22 cellular contexts compared by ENCODE assay signal in the genomic region with DNA sequence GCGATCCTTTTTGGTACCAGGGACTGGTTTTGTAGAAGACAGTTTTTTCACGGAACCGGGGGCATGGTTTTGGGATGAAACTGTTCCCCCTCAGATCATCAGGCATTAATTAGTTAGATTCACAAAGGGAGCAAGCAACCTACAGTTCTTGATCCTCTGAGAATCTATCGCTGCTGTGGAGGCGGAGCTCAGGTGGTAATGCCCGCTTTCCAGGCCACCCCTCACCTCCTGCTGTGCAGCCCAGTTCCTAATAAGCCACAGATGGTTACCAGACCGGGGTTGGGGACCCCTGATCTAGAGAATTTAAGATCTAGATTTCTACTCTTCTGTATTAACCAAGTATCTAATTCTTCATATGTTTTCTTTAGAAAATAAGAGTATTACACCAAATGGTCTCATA. TPM values are rescaled to one million over a fixed set of nuclear protein-coding genes. Genes with fewer than 3 reads are reported as not detected.
DNase-seq lines count a peak whose midpoint lies in the region; ATAC-seq and TF ChIP-seq lines count a peak whose summit lies in the region.
"Had no signal": no experiment of that assay in that cellular context is flagged by ENCODE, and none has a peak within 500 bp of the region (broad histone marks: within the 10 kb centered on the region; RNA-seq: fewer than 3 reads in every experiment).

No MANE protein-coding gene starts in this region.

- BruUV-seq in Calu3 (replicated peaks; lab: Mats Ljungman, UMichigan), result no TSS peak

- intact Hi-C loops in Calu3 (cut with micrococcal nuclease; ENCODE audit: unreplicated experiment), result loop anchor here (5.0 kb wide), 1 partner anchor 40 kb away; no protein-coding TSS in a partner anchor

- no peaks in the 10 kb centered on the region for H3K9me2 ChIP-seq in GM23338 (ENCODE audit: insufficient read depth)

- CTCF ChIA-PET in Calu3 (lab: Charles Lee), result interaction anchor here (0.6 kb wide), 1 partner anchor 8 kb away, joined by 3 read pairs; no protein-coding TSS in a partner anchor

- H3K9me3 Mint-ChIP-seq in Calu3 (ENCODE audit: low read depth, unreplicated experiment), result no peaks in the 10 kb centered on the region
- H3K9me3 Mint-ChIP-seq in GM23338, result no peaks in the 10 kb centered on the region
- H3K9me3 Mint-ChIP-seq: activated CD4-positive, alpha-beta T cell treated with anti-CD3 and anti-CD28 coated beads, Interleukin-2, amount 10 ng/mL, durations not matched to agents 24 days and 14 days had no signal

- H3K27me3 Mint-ChIP-seq in Calu3 (ENCODE audit: unreplicated experiment) (no peaks in the 10 kb centered on the region), GM23338 (ENCODE audit: insufficient read depth, low read depth, poor library complexity) (no peaks in the 10 kb centered on the region)
- H3K27me3 Mint-ChIP-seq: activated CD4-positive, alpha-beta T cell treated with anti-CD3 and anti-CD28 coated beads, Interleukin-2, amount 10 ng/mL, durations not matched to agents 24 days and 14 days; activated naive CD8-positive, alpha-beta T cell had no signal

- H3F3A ChIP-seq in GM23338 (replicated peaks; ENCODE audit: low read depth), result no peaks in the 10 kb centered on the region

- H3K27me3 ChIP-seq in GM23338 (ENCODE audit: insufficient read depth), result no peaks in the 10 kb centered on the region
- H3K27me3 ChIP-seq: BLaER1 treated with 17β-estradiol and CSF1 and Interleukin-3, amounts not matched to agents 10 nM and 100 nM; breast epithelium; gastroesophageal sphincter; left lung; MG63; transverse colon had no signal

- H3K27ac Mint-ChIP-seq in Calu3 (ENCODE audit: unreplicated experiment), result no peak overlapping the region
- 0 out of 2 replicates have a peak overlapping the region, but pooled peaks have one; percentile 20 for H3K27ac Mint-ChIP-seq in GM23338
- H3K27ac Mint-ChIP-seq: activated CD4-positive, alpha-beta T cell treated with anti-CD3 and anti-CD28 coated beads, Interleukin-2, amount 10 ng/mL, durations not matched to agents 24 days and 14 days; activated naive CD8-positive, alpha-beta T cell had no signal

- no peaks in the 10 kb centered on the region for H3K36me3 ChIP-seq in GM23338 (ENCODE audit: insufficient read depth)
- H3K36me3 ChIP-seq: breast epithelium, gastroesophageal sphincter, left lung, MG63, neutrophil, transverse colon had no signal

- H3K4me1 Mint-ChIP-seq in Calu3 (ENCODE audit: low read depth, unreplicated experiment), result peaks cover 57% of the 10 kb centered on the region
- peaks cover 45% of the 10 kb centered on the region for H3K4me1 Mint-ChIP-seq in GM23338

- no peak overlapping the region for H2AFZ ChIP-seq in GM23338

- H4K20me1 ChIP-seq in GM23338 (replicated peaks; ENCODE audit: insufficient read depth), result peaks cover 26% of the 10 kb centered on the region

- peaks cover 92% of the 10 kb centered on the region for H3K79me2 ChIP-seq in GM23338 (replicated peaks; ENCODE audit: insufficient read depth)

- H3K36me3 Mint-ChIP-seq in Calu3 (ENCODE audit: insufficient read depth, unreplicated experiment), result peaks cover 27% of the 10 kb centered on the region
- H3K36me3 Mint-ChIP-seq in GM23338 (ENCODE audit: low read depth), result no peaks in the 10 kb centered on the region

- H3K4me3 Mint-ChIP-seq in Calu3 (ENCODE audit: low read depth, unreplicated experiment) (peak overlapping the region; percentile 37), GM23338 (no peak overlapping the region)
- H3K4me3 Mint-ChIP-seq: activated CD4-positive, alpha-beta T cell treated with anti-CD3 and anti-CD28 coated beads, Interleukin-2, amount 10 ng/mL, durations not matched to agents 24 days and 14 days; activated naive CD8-positive, alpha-beta T cell had no signal

- peaks cover 41% of the 10 kb centered on the region for H3K4me1 ChIP-seq in GM23338 (ENCODE audit: insufficient read depth)

- DNase-seq in Calu3, result no peak
- peak; percentile 52 for DNase-seq in GM23338 (ENCODE audit: low spot score)
- DNase-seq in iPS-NIHi7 (ENCODE audit: extremely low spot score), result peak; percentile 10
- DNase-seq in NCI-H1092 treated with DMSO at 0.1 percent for 48 hours (lab: John Stamatoyannopoulos, UW), result no peak
- no peak for DNase-seq in activated CD4-positive, alpha-beta T cell treated with anti-CD3 and anti-CD28 coated beads for 4 hours
- no peak for DNase-seq in NCI-H446 (lab: John Stamatoyannopoulos, UW)
- DNase-seq: activated CD4-positive, alpha-beta T cell treated with anti-CD3 and anti-CD28 coated beads, Interleukin-2, amount 10 ng/mL, durations not matched to agents 24 days and 14 days; activated CD8-positive, alpha-beta memory T cell treated with anti-CD3 and anti-CD28 coated beads for 24 hours; COR-L47; hypothalamus; left lung; MG63; stimulated activated CD4-positive, alpha-beta T cell treated with anti-CD3 and anti-CD28 coated beads, Interleukin-4, amount 100 ng/mL, for 4 hours; SW 1271 had no signal

- no peak for TF ChIP-seq CTCF in Calu3 (IDR thresholded peaks at IDR 0.05; ENCODE audit: unreplicated experiment)
- TF ChIP-seq CTCF in GM23338 (conservative IDR thresholded peaks at IDR 0.05; ENCODE audit: low read depth in 2 of 2), result no peak
- no peak for TF ChIP-seq CTCF in VCaP (conservative IDR thresholded peaks at IDR 0.05)

- peak; percentile 12; the same call in 2 of the 3 replicates for ATAC-seq in GM23338
- ATAC-seq: gastroesophageal sphincter, sciatic nerve had no signal

- no peak overlapping the region for H3K4me3 ChIP-seq in GM23338
- H3K4me3 ChIP-seq: BLaER1 treated with 17β-estradiol and CSF1 and Interleukin-3, amounts not matched to agents 10 nM and 100 nM; breast epithelium; gastroesophageal sphincter; left lung; MG63; transverse colon had no signal

- no peak overlapping the region for H3K4me2 ChIP-seq in GM23338

- no peak overlapping the region for H3K27ac ChIP-seq in GM23338 (ENCODE audit: low read depth)
- H3K27ac ChIP-seq in VCaP, result peak overlapping the region; percentile 34; the same call in 1 of the 2 replicates
- H3K27ac ChIP-seq: BLaER1 treated with 17β-estradiol and CSF1 and Interleukin-3, amounts not matched to agents 10 nM and 100 nM; breast epithelium; gastroesophageal sphincter; left lung; neutrophil had no signal

TF ChIP-seq in GM23338, 12 proteins besides CTCF, POLR2A, EP300 and RAD21 (continues in another document):
- TF ChIP-seq ZNF114 (CRISPR knock-in tag; IDR thresholded peaks at IDR 0.05), result no peak
- no peak for TF ChIP-seq CREB1 (CRISPR knock-in tag; IDR thresholded peaks at IDR 0.05; ENCODE audit: low read depth)
- TF ChIP-seq JUNB (IDR thresholded peaks at IDR 0.05; ENCODE audit: unreplicated experiment), result no peak
- no peak for TF ChIP-seq POLR2AphosphoS5 (IDR thresholded peaks at IDR 0.05; ENCODE audit: low read depth)
- no peak for TF ChIP-seq STAT1 (IDR thresholded peaks at IDR 0.05; ENCODE audit: unreplicated experiment)
- no peak for TF ChIP-seq NANOG (IDR thresholded peaks at IDR 0.05; ENCODE audit: borderline replicate concordance)
- no peak for TF ChIP-seq EZH2phosphoT487 (IDR thresholded peaks at IDR 0.05; ENCODE audit: unreplicated experiment)

RNA-seq across cellular contexts. Expression of a gene that starts 4.8 kb away (rescaled TPM):
- 113 and 132 TPM in 2 replicates for total RNA-seq in Calu3 (2022)
- 68.7 and 72.6 TPM in 2 replicates for total RNA-seq in GM23338 (2014; rRNA removed; shearing (Covaris generic))
- polyA plus RNA-seq in GM23338 (2016; fragmentation: Nextera tagmentation; extraction: Ambion mirVana), result 22.1 and 22.3 TPM in 2 replicates

Comparison
In these comparisons a context has a peak if more than half of its experiments do, and no peak if none do; other contexts are left out.
1. DNase-seq: peak in GM23338 (single experiment) and iPS-NIHi7 (single experiment); none in Calu3 (single experiment), NCI-H1092 treated with DMSO at 0.1 percent for 48 hours (single experiment), activated CD4-positive, alpha-beta T cell treated with anti-CD3 and anti-CD28 coated beads for 4 hours (0 of 2) and NCI-H446 (0 of 2).